ENCODE assay signal across 8 cellular contexts in genomic region chr11:125112235-125112604, GRCh38. TPM values are rescaled to one million over a fixed set of nuclear protein-coding genes. Genes with fewer than 3 reads are reported as not detected.
DNase-seq lines count a peak whose midpoint lies in the region; FAIRE-seq and TF ChIP-seq lines count a peak whose summit lies in the region.

No MANE protein-coding gene starts in this region.

- H3K27ac ChIP-seq in ACC112 (ENCODE audit: low read depth, low read length) (no peak overlapping the region), HUES64 (ENCODE audit: low read depth, low read length) (no peak overlapping the region), muscle layer of duodenum (ENCODE audit: low read length) (no peak overlapping the region)

- peak overlapping the region; percentile 89 for H3K4me3 ChIP-seq in ACC112 (ENCODE audit: low read depth, low read length)
- peak overlapping the region; percentile 44 for H3K4me3 ChIP-seq in HUES64 (ENCODE audit: low read length)
- peak overlapping the region; percentile 69 for H3K4me3 ChIP-seq in bronchial epithelial cell (ENCODE audit: low read depth, low read length)
- peak overlapping the region; percentile 57 to 62 for H3K4me3 ChIP-seq in muscle layer of duodenum (ENCODE audit: low read depth in 1 of 2, low read length in 2 of 2)

- peaks cover 5% of the 10 kb centered on the region for H3K4me1 ChIP-seq in ACC112 (ENCODE audit: control insufficient read depth, insufficient read depth, low read length, unreplicated experiment)
- peaks cover 7% of the 10 kb centered on the region; the same call in 1 of the 2 replicates for H3K4me1 ChIP-seq in HUES64 (ENCODE audit: insufficient read depth, low read length)
- peaks cover 0 to 12% of the 10 kb centered on the region in 2 donors for H3K4me1 ChIP-seq in muscle layer of duodenum (ENCODE audit: control insufficient read depth in 1 of 2, insufficient read depth in 2 of 2, low read length in 2 of 2)

- no peaks in the 10 kb centered on the region for H3K36me3 ChIP-seq in ACC112 (ENCODE audit: insufficient read depth, low read length)
- H3K36me3 ChIP-seq in HUES64 (ENCODE audit: insufficient read depth, low read length): peaks cover 5% of the 10 kb centered on the region; the same call in 1 of the 2 replicates
- H3K36me3 ChIP-seq in bronchial epithelial cell (ENCODE audit: control insufficient read depth, insufficient read depth, low read length): no peaks in the 10 kb centered on the region
- no peaks in the 10 kb centered on the region for H3K36me3 ChIP-seq in muscle layer of duodenum (ENCODE audit: control insufficient read depth in 1 of 2, insufficient read depth in 2 of 2, low read length in 2 of 2)

- H3K27me3 ChIP-seq in ACC112 (ENCODE audit: insufficient read depth, low read length): no peaks in the 10 kb centered on the region; the same call in 1 of the 2 replicates
- peaks cover 8% of the 10 kb centered on the region; the same call in 1 of the 2 replicates for H3K27me3 ChIP-seq in HUES64 (ENCODE audit: insufficient read depth, low read length)
- H3K27me3 ChIP-seq in bronchial epithelial cell (ENCODE audit: control insufficient read depth, insufficient read depth, low read length): no peaks in the 10 kb centered on the region
- H3K27me3 ChIP-seq in muscle layer of duodenum (ENCODE audit: low read depth, low read length): no peaks in the 10 kb centered on the region

- WGBS in HUES64: 91% methylated on average over 8 of the region's 8 CpGs

- TF ChIP-seq CTCF in bronchial epithelial cell (IDR thresholded peaks at IDR 0.05; ENCODE audit: insufficient read depth, low read length, severe bottlenecking): no peak

- no peak overlapping the region for H3K9ac ChIP-seq in HUES64 (ENCODE audit: low read depth, low read length)

- no peak for FAIRE-seq in bronchial epithelial cell (lab: Jason Lieb, UNC)

- DNase-seq in bronchial epithelial cell (ENCODE audit: low read depth): no peak
- no peak for DNase-seq in EL
- DNase-seq in COLO829 (ENCODE audit: low spot score): no peak
- DNase-seq in NCI-H345 (lab: John Stamatoyannopoulos, UW): no peak
- no peak for DNase-seq in LoVo (ENCODE audit: low spot score)

- H3K9me3 ChIP-seq in HUES64 (ENCODE audit: insufficient read depth, low read depth, low read length) (peaks cover under 1% of the 10 kb centered on the region), muscle layer of duodenum (ENCODE audit: control insufficient read depth in 1 of 2, low read length in 2 of 2) (no peaks in the 10 kb centered on the region)

- H3K79me2 ChIP-seq in ACC112 (ENCODE audit: control insufficient read depth, insufficient read depth, low read length, unreplicated experiment): peaks cover 5% of the 10 kb centered on the region

- peak overlapping the region; percentile 95 for H2AFZ ChIP-seq in ACC112 (ENCODE audit: low read length, unreplicated experiment)

RNA-seq across cellular contexts. Expression of gene TMEM218, which starts 0.8 kb away (rescaled TPM):
- 22.5 TPM for polyA plus RNA-seq in HUES64 (2013, experiment 1 of 2)
- 26.9 TPM for polyA plus RNA-seq in HUES64 (2013, experiment 2 of 2)
- total RNA-seq in bronchial epithelial cell: 28.4 and 29.3 TPM in 2 replicates

RNA-seq across cellular contexts. Expression of gene SLC37A2, which starts 49.1 kb away (rescaled TPM):
- polyA plus RNA-seq in HUES64 (2013, experiment 1 of 2): 0.65 TPM
- polyA plus RNA-seq in HUES64 (2013, experiment 2 of 2): 1.8 TPM
- 25.5 and 30.1 TPM in 2 replicates for total RNA-seq in bronchial epithelial cell

RNA-seq across cellular contexts. Expression of gene PKNOX2, which starts 52.3 kb away (rescaled TPM):
- 5.6 TPM for polyA plus RNA-seq in HUES64 (2013, experiment 1 of 2)
- 7.5 TPM for polyA plus RNA-seq in HUES64 (2013, experiment 2 of 2)
- under 0.01 TPM in 1 of 2 replicates, not detected in the other for total RNA-seq in bronchial epithelial cell
